ENCODE assay signal across 7 cellular contexts in the genomic region with DNA sequence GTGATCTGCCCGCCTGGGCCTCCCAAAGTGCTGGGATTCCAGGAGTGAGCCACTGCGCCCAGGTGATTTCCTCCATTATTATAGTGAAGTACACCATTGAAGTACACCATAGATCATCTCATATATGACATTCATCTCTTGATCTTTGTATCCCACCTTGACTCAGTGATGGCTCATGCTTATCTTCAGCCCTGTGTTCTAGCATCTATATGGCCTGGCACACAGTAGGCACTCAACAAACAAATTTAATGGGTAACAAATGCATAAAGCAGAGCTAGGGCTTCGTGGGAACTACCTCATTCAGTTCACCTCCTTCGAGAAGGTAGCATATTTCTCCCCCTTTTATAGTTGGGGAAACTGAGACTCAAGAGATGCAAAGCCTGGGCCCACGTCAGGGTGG. TPM values are rescaled to one million over a fixed set of nuclear protein-coding genes. Genes with fewer than 3 reads are reported as not detected.
A peak's percentile ranks its signal among the peaks of the same experiment; 100 is the strongest.
DNase-seq lines count a peak whose midpoint lies in the region; TF ChIP-seq lines count a peak whose summit lies in the region.
"Had no signal": no experiment of that assay in that cellular context is flagged by ENCODE, and none has a peak within 500 bp of the region (broad histone marks: within the 10 kb centered on the region; RNA-seq: fewer than 3 reads in every experiment).

No MANE protein-coding gene starts in this region.

- DNase-seq in activated naive CD4-positive, alpha-beta T cell treated with Interleukin-2 at 50 U/mL for 16 hours: no peak
- DNase-seq in fibroblast of the aortic adventitia (ENCODE audit: low read depth) (no peak), transverse colon (no peak), DMS79 treated with DMSO at 0.1 percent for 48 hours (lab: John Stamatoyannopoulos, UW) (no peak)
- DNase-seq in NK-92 treated with Interleukin-12 subunit alpha and Interleukin-12 subunit beta, amount 100 ng/mL, for 24 hours (lab: John Stamatoyannopoulos, UW): no peak

- H3K9me3 ChIP-seq in transverse colon: no peaks in the 10 kb centered on the region

- TF ChIP-seq EP300 in transverse colon (IDR thresholded peaks at IDR 0.05; ENCODE audit: low read depth): no peak

- peaks cover 27% of the 10 kb centered on the region for H3K4me1 Mint-ChIP-seq in activated naive CD4-positive, alpha-beta T cell treated with anti-CD3 and anti-CD28 coated beads, Interleukin-2, amount 50 U/mL, for 24 hours

- WGBS in transverse colon (ENCODE audit: low coverage in 1 of 2), 2 donors: 73% methylated on average over 5 of the region's 5 CpGs; no CpG with 5 or more reads in 1 of the 2 donors

- no peaks in the 10 kb centered on the region for H3K27me3 ChIP-seq in transverse colon

- TF ChIP-seq CTCF in fibroblast of the aortic adventitia (IDR thresholded peaks at IDR 0.05; ENCODE audit: insufficient read depth, low read length) (no peak), transverse colon (IDR thresholded peaks at IDR 0.05) (no peak)

- in situ Hi-C loops in transverse colon (cut with MboI; ENCODE audit: low pct_ligation_motif_present in 1 of 4, low pct_unique_long_range_greater_than_20kb in 1 of 4, low sequenced_read_pairs in 3 of 4): loop anchor here in 3 of 4 donors (10.0 to 25.0 kb wide), 2 partner anchors 103 to 141 kb away; a partner anchor contains a TSS

- no peaks in the 10 kb centered on the region for H3K9me3 Mint-ChIP-seq in activated naive CD4-positive, alpha-beta T cell treated with anti-CD3 and anti-CD28 coated beads, Interleukin-2, amount 50 U/mL, for 24 hours

- peak overlapping the region; percentile 73 for H3K4me3 Mint-ChIP-seq in activated naive CD4-positive, alpha-beta T cell treated with anti-CD3 and anti-CD28 coated beads, Interleukin-2, amount 50 U/mL, for 24 hours

- intact Hi-C loops in transverse colon (cut with DNase I; ENCODE audit: low total_unique reads): loop anchor here (5.0 kb wide), 1 partner anchor 143 kb away; no protein-coding TSS in a partner anchor

- TF ChIP-seq POLR2A in transverse colon (IDR thresholded peaks at IDR 0.05): no peak

- H3K27me3 Mint-ChIP-seq in activated naive CD4-positive, alpha-beta T cell treated with anti-CD3 and anti-CD28 coated beads, Interleukin-2, amount 50 U/mL, for 24 hours: no peaks in the 10 kb centered on the region

- H3K4me1 ChIP-seq in transverse colon: peaks cover 22 to 38% (median 31%) of the 10 kb centered on the region in 4 donors

- H3K27ac Mint-ChIP-seq in activated naive CD4-positive, alpha-beta T cell treated with anti-CD3 and anti-CD28 coated beads, Interleukin-2, amount 50 U/mL, for 24 hours: no peak overlapping the region

- no peaks in the 10 kb centered on the region for H3K36me3 ChIP-seq in transverse colon

- peak overlapping the region in 3 of 4 donors; percentile 86 to 89 (median 86) for H3K27ac ChIP-seq in transverse colon

- no peaks in the 10 kb centered on the region for H3K36me3 Mint-ChIP-seq in activated naive CD4-positive, alpha-beta T cell treated with anti-CD3 and anti-CD28 coated beads, Interleukin-2, amount 50 U/mL, for 24 hours

- H3K4me3 ChIP-seq in fibroblast of the aortic adventitia (ENCODE audit: low read depth, low read length) (peak overlapping the region; percentile 76), transverse colon (peak overlapping the region; percentile 77 to 95 (median 86))

RNA-seq across cellular contexts. Expression of a gene that starts 1.0 kb away (rescaled TPM):
- total RNA-seq in fibroblast of the aortic adventitia (ENCODE audit: low replicate concordance): 14.1 and 19.2 TPM in 2 replicates
- total RNA-seq in transverse colon: 10 to 100 TPM; 12.5 to 20.9 (median 15.3) TPM

RNA-seq across cellular contexts. Expression of a gene that starts 1.0 kb away (rescaled TPM):
- 3.3 and 14.8 TPM in 2 replicates for total RNA-seq in fibroblast of the aortic adventitia (ENCODE audit: low replicate concordance)
- 1 to 10 TPM in 3 of 4 donors, under 1 TPM in 1; 0.60 to 7.1 (median 4.4) TPM for total RNA-seq in transverse colon
- total RNA-seq: Daoy had no signal

RNA-seq across cellular contexts. Expression of a gene that starts 4.8 kb away (rescaled TPM):
- 1.4 TPM in 1 of 2 replicates, not detected in the other for total RNA-seq in fibroblast of the aortic adventitia (ENCODE audit: low replicate concordance)
- 10 to 100 TPM in 2 of 4 donors, 1 to 10 TPM in 2; 6.3 to 36.7 (median 9.4) TPM for total RNA-seq in transverse colon

RNA-seq across cellular contexts. Expression of a gene that starts 5.5 kb away (rescaled TPM):
- 8.8 and 23.1 TPM in 2 replicates for total RNA-seq in fibroblast of the aortic adventitia (ENCODE audit: low replicate concordance)
- 10 to 100 TPM in 3 of 4 donors, 1 to 10 TPM in 1; 2.0 to 76.3 (median 15.7) TPM for total RNA-seq in transverse colon

RNA-seq across cellular contexts. Expression of a gene that starts 20.7 kb away (rescaled TPM):
- total RNA-seq in fibroblast of the aortic adventitia (ENCODE audit: low replicate concordance): 0.09 and 0.49 TPM in 2 replicates
- total RNA-seq in transverse colon: 1 to 10 TPM in 2 of 4 donors, under 1 TPM in 1, not detected in 1; 0.96 to 9.0 (median 7.6) TPM
